Comparison of ENCODE assay signal across 26 cellular contexts in genomic region chr14:94538070-94538740, GRCh38. TPM values are rescaled to one million over a fixed set of nuclear protein-coding genes. Genes with fewer than 3 reads are reported as not detected.
"Had no signal": no experiment of that assay in that cellular context is flagged by ENCODE, and none has a peak within 500 bp of the region (broad histone marks: within the 10 kb centered on the region; RNA-seq: fewer than 3 reads in every experiment).

No MANE protein-coding gene starts in this region.

- H3K27ac ChIP-seq: coronary artery, hepatocyte, pancreas, stomach, thoracic aorta, transverse colon had no signal

- H3K9me3 Mint-ChIP-seq: neural crest cell had no signal

- H3K9me3 ChIP-seq: mucosa of descending colon, pancreas, stomach, thoracic aorta, transverse colon had no signal

- H3K27ac Mint-ChIP-seq: naive thymus-derived CD8-positive, alpha-beta T cell; progenitor cell of endocrine pancreas had no signal

- H3K27me3 ChIP-seq: hepatocyte, pancreas had no signal

- H3K4me1 ChIP-seq: transverse colon had no signal

- H3K36me3 ChIP-seq: pancreas, stomach, thoracic aorta, transverse colon had no signal

- DNase-seq: effector CD4-positive, alpha-beta T cell; foreskin melanocyte; head of caudate nucleus; left colon; mammary epithelial cell; mucosa of descending colon; naive thymus-derived CD8-positive, alpha-beta T cell; nucleus accumbens; pancreas; right cardiac atrium; small intestine; stimulated activated CD4-positive, alpha-beta T cell treated with anti-CD3 and anti-CD28 coated beads, Interleukin-12 subunit alpha, Interleukin-12 subunit beta, amount 100 ng/mL, for 4 hours; stimulated activated naive CD4-positive, alpha-beta T cell; stomach; substantia nigra; transverse colon had no signal

- H3K4me3 Mint-ChIP-seq: naive thymus-derived CD8-positive, alpha-beta T cell; neural crest cell had no signal

- H3K4me1 Mint-ChIP-seq: neural crest cell had no signal

- H3K4me3 ChIP-seq: coronary artery, hepatocyte, mucosa of descending colon, pancreas, stomach, thoracic aorta, transverse colon had no signal

RNA-seq across cellular contexts. Expression of gene SERPINA4, which starts 23.0 kb away (rescaled TPM):
- total RNA-seq: dermis microvascular lymphatic vessel endothelial cell; kidney epithelial cell; left colon; mammary epithelial cell; mucosa of descending colon; naive thymus-derived CD8-positive, alpha-beta T cell; neural crest cell; right cardiac atrium; thoracic aorta; transverse colon; ureter had no signal
- polyA plus RNA-seq: esophagus; mammary epithelial cell; naive thymus-derived CD8-positive, alpha-beta T cell; right cardiac atrium had no signal

RNA-seq across cellular contexts. Expression of gene SERPINA12, which starts 28.9 kb away (rescaled TPM):
- total RNA-seq: dermis microvascular lymphatic vessel endothelial cell; hepatocyte; kidney epithelial cell; left colon; liver; mammary epithelial cell; mucosa of descending colon; naive thymus-derived CD8-positive, alpha-beta T cell; neural crest cell; pancreas; progenitor cell of endocrine pancreas; right cardiac atrium; stomach; thoracic aorta; transverse colon; ureter had no signal
- polyA plus RNA-seq: esophagus; mammary epithelial cell; naive thymus-derived CD8-positive, alpha-beta T cell; pancreas; right cardiac atrium had no signal

RNA-seq across cellular contexts. Expression of gene SERPINA5, which starts 43.0 kb away (rescaled TPM):
- total RNA-seq: naive thymus-derived CD8-positive, alpha-beta T cell had no signal
- polyA plus RNA-seq: naive thymus-derived CD8-positive, alpha-beta T cell had no signal
